1 cellular context compared by ENCODE assay signal in genomic region chr7:99273561-99273960, GRCh38.
A peak's percentile ranks its signal among the peaks of the same experiment; 100 is the strongest.
TF ChIP-seq lines count a peak whose summit lies in the region.

No MANE protein-coding gene starts in this region.

TF ChIP-seq in HepG2, 621 proteins besides CTCF, POLR2A, EP300 and RAD21:
- 0 out of 2 replicates have a peak, but pooled peaks have one; percentile 31 for TF ChIP-seq ZNF121 (CRISPR knock-in tag; IDR thresholded peaks at IDR 0.05)
